Comparison of ENCODE assay signal across 21 cellular contexts in genomic region chr21:31162079-31162699, GRCh38.
DNase-seq lines count a peak whose midpoint lies in the region; ATAC-seq and TF ChIP-seq lines count a peak whose summit lies in the region.
"Had no signal": no experiment of that assay in that cellular context is flagged by ENCODE, and none has a peak within 500 bp of the region (broad histone marks: within the 10 kb centered on the region; RNA-seq: fewer than 3 reads in every experiment).

No MANE protein-coding gene starts in this region.

- peaks cover 87% of the 10 kb centered on the region for H3K4me1 Mint-ChIP-seq in activated CD4-positive, alpha-beta memory T cell treated with anti-CD3 and anti-CD28 coated beads for 36 hours (ENCODE audit: low read depth)
- H3K4me1 Mint-ChIP-seq in activated CD4-positive, alpha-beta memory T cell treated with anti-CD3 and anti-CD28 coated beads, Interleukin-2, amount 10 ng/mL, durations not matched to agents 7 days and 5 days: peaks cover 58% of the 10 kb centered on the region
- peaks cover 83% of the 10 kb centered on the region for H3K4me1 Mint-ChIP-seq in CD8-positive, alpha-beta T cell (ENCODE audit: low read depth)
- peaks cover 54 to 99% (median 93%) of the 10 kb centered on the region in 7 donors for H3K4me1 Mint-ChIP-seq in naive thymus-derived CD4-positive, alpha-beta T cell

- H3K9me3 Mint-ChIP-seq in activated CD4-positive, alpha-beta memory T cell treated with anti-CD3 and anti-CD28 coated beads for 36 hours: peaks cover 6% of the 10 kb centered on the region
- peaks cover 7% of the 10 kb centered on the region for H3K9me3 Mint-ChIP-seq in activated CD4-positive, alpha-beta memory T cell treated with anti-CD3 and anti-CD28 coated beads, Interleukin-2, amount 10 ng/mL, durations not matched to agents 7 days and 5 days
- no peaks in the 10 kb centered on the region for H3K9me3 Mint-ChIP-seq in CD8-positive, alpha-beta T cell
- H3K9me3 Mint-ChIP-seq in naive thymus-derived CD4-positive, alpha-beta T cell: no peaks in the 10 kb centered on the region

- H3K4me3 Mint-ChIP-seq in activated CD4-positive, alpha-beta memory T cell treated with anti-CD3 and anti-CD28 coated beads for 36 hours: no peak overlapping the region
- H3K4me3 Mint-ChIP-seq in activated CD4-positive, alpha-beta memory T cell treated with anti-CD3 and anti-CD28 coated beads, Interleukin-2, amount 10 ng/mL, durations not matched to agents 7 days and 5 days: no peak overlapping the region
- H3K4me3 Mint-ChIP-seq in CD8-positive, alpha-beta T cell: no peak overlapping the region
- H3K4me3 Mint-ChIP-seq in naive thymus-derived CD4-positive, alpha-beta T cell: peak overlapping the region; percentile 34 to 88 (median 75)
- H3K4me3 Mint-ChIP-seq: activated CD4-positive, alpha-beta T cell treated with anti-CD3 and anti-CD28 coated beads, Interleukin-2, amount 10 ng/mL, durations not matched to agents 7 days and 5 days; IgD-negative memory B cell had no signal

- peak overlapping the region; percentile 76 for H3K27ac Mint-ChIP-seq in activated CD4-positive, alpha-beta memory T cell treated with anti-CD3 and anti-CD28 coated beads for 36 hours
- H3K27ac Mint-ChIP-seq in activated CD4-positive, alpha-beta memory T cell treated with anti-CD3 and anti-CD28 coated beads, Interleukin-2, amount 10 ng/mL, durations not matched to agents 7 days and 5 days: no peak overlapping the region
- H3K27ac Mint-ChIP-seq in CD8-positive, alpha-beta T cell: peak overlapping the region; percentile 93
- peak overlapping the region; percentile 33 to 98 (median 95) for H3K27ac Mint-ChIP-seq in naive thymus-derived CD4-positive, alpha-beta T cell
- H3K27ac Mint-ChIP-seq: activated CD4-positive, alpha-beta T cell treated with anti-CD3 and anti-CD28 coated beads, Interleukin-2, amount 10 ng/mL, durations not matched to agents 7 days and 5 days; IgD-negative memory B cell had no signal

- no peak for ATAC-seq in CD8-positive, alpha-beta T cell
- no peak for ATAC-seq in naive thymus-derived CD4-positive, alpha-beta T cell
- ATAC-seq in foreskin keratinocyte (no peak), HG03565 (IDR thresholded peaks at IDR 0.05; ENCODE audit: unreplicated experiment) (no peak)

- H3K27ac ChIP-seq in CD8-positive, alpha-beta T cell (ENCODE audit: low read depth, low read length): no peak overlapping the region
- peak overlapping the region; percentile 88 for H3K27ac ChIP-seq in angular gyrus (ENCODE audit: low read depth, low read length)
- peak overlapping the region; percentile 69 for H3K27ac ChIP-seq in naive thymus-derived CD4-positive, alpha-beta T cell (ENCODE audit: low read depth, low read length)
- no peak overlapping the region for H3K27ac ChIP-seq in foreskin keratinocyte
- H3K27ac ChIP-seq: breast epithelium, vagina had no signal

- H3K36me3 Mint-ChIP-seq in activated CD4-positive, alpha-beta memory T cell treated with anti-CD3 and anti-CD28 coated beads for 36 hours: peaks cover 41% of the 10 kb centered on the region
- peaks cover 46% of the 10 kb centered on the region for H3K36me3 Mint-ChIP-seq in activated CD4-positive, alpha-beta memory T cell treated with anti-CD3 and anti-CD28 coated beads, Interleukin-2, amount 10 ng/mL, durations not matched to agents 7 days and 5 days (ENCODE audit: low read depth)
- peaks cover 13% of the 10 kb centered on the region for H3K36me3 Mint-ChIP-seq in CD8-positive, alpha-beta T cell
- peaks cover 0 to 41% (median 17%) of the 10 kb centered on the region in 5 donors for H3K36me3 Mint-ChIP-seq in naive thymus-derived CD4-positive, alpha-beta T cell

- CTCF ChIA-PET in activated CD4-positive, alpha-beta memory T cell treated with anti-CD3 and anti-CD28 coated beads for 36 hours (lab: Charles Lee): interaction anchor here (1.6 to 3.4 kb wide), 2 partner anchors 14 to 19 kb away, joined by 5 to 16 read pairs; no protein-coding TSS in a partner anchor
- CTCF ChIA-PET in activated CD4-positive, alpha-beta memory T cell treated with anti-CD3 and anti-CD28 coated beads, Interleukin-2, amount 10 ng/mL, durations not matched to agents 7 days and 5 days (lab: Charles Lee): interaction anchor here (1.1 kb wide), 1 partner anchor 63 kb away, joined by 3 read pairs; no protein-coding TSS in a partner anchor
- CTCF ChIA-PET in CD8-positive, alpha-beta T cell (lab: Charles Lee): interaction anchor here (1.1 to 4.8 kb wide), 4 partner anchors 12 to 29 kb away, joined by 3 to 46 read pairs (median 4); no protein-coding TSS in a partner anchor
- CTCF ChIA-PET in naive thymus-derived CD4-positive, alpha-beta T cell (lab: Charles Lee): interaction anchor here (0.7 to 11.4 kb wide), 7 partner anchors 13 to 419 kb away, joined by 3 to 106 read pairs (median 6); no protein-coding TSS in a partner anchor

- no peaks in the 10 kb centered on the region for H3K27me3 ChIP-seq in CD8-positive, alpha-beta T cell (ENCODE audit: insufficient read depth, low read length)
- H3K27me3 ChIP-seq in naive thymus-derived CD4-positive, alpha-beta T cell (ENCODE audit: control insufficient read depth in 2 of 2, insufficient read depth in 2 of 2, low read length in 2 of 2): no peaks in the 10 kb centered on the region
- no peaks in the 10 kb centered on the region for H3K27me3 ChIP-seq in foreskin keratinocyte
- H3K27me3 ChIP-seq: BE2C, breast epithelium, MG63, vagina had no signal

- POLR2A ChIA-PET in activated CD4-positive, alpha-beta memory T cell treated with anti-CD3 and anti-CD28 coated beads for 36 hours (lab: Charles Lee): interaction anchor here (1.2 to 2.1 kb wide), 2 partner anchors 13 to 19 kb away, joined by 3 to 11 read pairs; no protein-coding TSS in a partner anchor
- POLR2A ChIA-PET in activated CD4-positive, alpha-beta memory T cell treated with anti-CD3 and anti-CD28 coated beads, Interleukin-2, amount 10 ng/mL, durations not matched to agents 7 days and 5 days (lab: Charles Lee): interaction anchor here (1.7 to 2.1 kb wide), 2 partner anchors 9 to 29 kb away, joined by 3 to 4 read pairs; no protein-coding TSS in a partner anchor
- POLR2A ChIA-PET in CD8-positive, alpha-beta T cell (lab: Charles Lee): interaction anchor here (0.6 to 2.6 kb wide), 5 partner anchors 19 to 451 kb away, joined by 3 to 8 read pairs (median 3); no protein-coding TSS in a partner anchor
- POLR2A ChIA-PET in naive thymus-derived CD4-positive, alpha-beta T cell (lab: Charles Lee): interaction anchor here (0.7 to 11.8 kb wide), 7 partner anchors 8 to 1718 kb away, joined by 3 to 332 read pairs (median 3); no protein-coding TSS in a partner anchor

- no peaks in the 10 kb centered on the region for H3K9me3 ChIP-seq in CD8-positive, alpha-beta T cell (ENCODE audit: low read length)
- H3K9me3 ChIP-seq in naive thymus-derived CD4-positive, alpha-beta T cell (ENCODE audit: control insufficient read depth in 2 of 3, low read length in 3 of 3): no peaks in the 10 kb centered on the region
- H3K9me3 ChIP-seq: BE2C, MG63, vagina had no signal

- no peak for TF ChIP-seq CTCF in CD8-positive, alpha-beta T cell (IDR thresholded peaks at IDR 0.05)
- TF ChIP-seq CTCF in foreskin keratinocyte (conservative IDR thresholded peaks at IDR 0.05): no peak

- DNase-seq in activated CD4-positive, alpha-beta memory T cell treated with anti-CD3 and anti-CD28 coated beads for 36 hours: no peak
- DNase-seq in activated CD4-positive, alpha-beta memory T cell treated with anti-CD3 and anti-CD28 coated beads, Interleukin-2, amount 10 ng/mL, durations not matched to agents 7 days and 5 days: no peak
- DNase-seq in CD8-positive, alpha-beta T cell: no peak
- no peak for DNase-seq in naive thymus-derived CD4-positive, alpha-beta T cell
- DNase-seq in foreskin keratinocyte (no peak), NCI-H2196 (lab: John Stamatoyannopoulos, UW; ENCODE audit: unreplicated experiment) (no peak)
- DNase-seq: activated CD4-positive, alpha-beta T cell treated with anti-CD3 and anti-CD28 coated beads, Interleukin-2, amount 10 ng/mL, durations not matched to agents 7 days and 5 days; activated CD8-positive, alpha-beta memory T cell treated with anti-CD3 and anti-CD28 coated beads, Interleukin-2, amount 50 U/mL, for 48 hours; dermis blood vessel endothelial cell; NCI-H1436 treated with DMSO at 0.1 percent for 48 hours; NCI-H2171; NCI-H526 treated with DMSO at 0.1 percent for 48 hours; retina; stimulated activated CD4-positive, alpha-beta T cell treated with anti-CD3 and anti-CD28 coated beads, Interleukin-12 subunit alpha, Interleukin-12 subunit beta, amount 100 ng/mL, for 4 hours had no signal

- H3K4me1 ChIP-seq in CD8-positive, alpha-beta T cell (ENCODE audit: insufficient read depth, low read length): peaks cover 83% of the 10 kb centered on the region
- H3K4me1 ChIP-seq in naive thymus-derived CD4-positive, alpha-beta T cell (ENCODE audit: control insufficient read depth in 2 of 2, insufficient read depth in 2 of 2, low read length in 2 of 2): peaks cover 0 to 88% of the 10 kb centered on the region in 2 donors
- no peaks in the 10 kb centered on the region for H3K4me1 ChIP-seq in foreskin keratinocyte
- H3K4me1 ChIP-seq: breast epithelium, vagina had no signal

- no peaks in the 10 kb centered on the region for H3K27me3 Mint-ChIP-seq in activated CD4-positive, alpha-beta memory T cell treated with anti-CD3 and anti-CD28 coated beads for 36 hours
- no peaks in the 10 kb centered on the region for H3K27me3 Mint-ChIP-seq in activated CD4-positive, alpha-beta memory T cell treated with anti-CD3 and anti-CD28 coated beads, Interleukin-2, amount 10 ng/mL, durations not matched to agents 7 days and 5 days
- H3K27me3 Mint-ChIP-seq in CD8-positive, alpha-beta T cell (ENCODE audit: low read depth): no peaks in the 10 kb centered on the region
- H3K27me3 Mint-ChIP-seq in naive thymus-derived CD4-positive, alpha-beta T cell: no peaks in the 10 kb centered on the region
- H3K27me3 Mint-ChIP-seq: activated CD4-positive, alpha-beta T cell treated with anti-CD3 and anti-CD28 coated beads, Interleukin-2, amount 10 ng/mL, durations not matched to agents 7 days and 5 days had no signal

- no peak overlapping the region for H3K4me3 ChIP-seq in CD8-positive, alpha-beta T cell (ENCODE audit: low read depth, low read length)
- no peak overlapping the region for H3K4me3 ChIP-seq in naive thymus-derived CD4-positive, alpha-beta T cell (ENCODE audit: low read length)
- H3K4me3 ChIP-seq: breast epithelium, MG63, vagina had no signal

- no peaks in the 10 kb centered on the region for H3K36me3 ChIP-seq in CD8-positive, alpha-beta T cell (ENCODE audit: insufficient read depth, low read length)
- H3K36me3 ChIP-seq in naive thymus-derived CD4-positive, alpha-beta T cell (ENCODE audit: control insufficient read depth in 2 of 3, insufficient read depth in 3 of 3, low read length in 3 of 3): no peaks in the 10 kb centered on the region
- H3K36me3 ChIP-seq: BE2C, breast epithelium, MG63 had no signal

- intact Hi-C loops in activated CD4-positive, alpha-beta memory T cell treated with anti-CD3 and anti-CD28 coated beads for 36 hours (cut with micrococcal nuclease): no loop called here
- intact Hi-C loops in CD8-positive, alpha-beta T cell (cut with DNase I, micrococcal nuclease): no loop called here
- intact Hi-C loops in naive thymus-derived CD4-positive, alpha-beta T cell (cut with micrococcal nuclease): no loop called here

Comparison
In these comparisons a context has a peak if more than half of its experiments do, and no peak if none do; other contexts are left out.
1. H3K4me3 Mint-ChIP-seq: peak in naive thymus-derived CD4-positive, alpha-beta T cell (10 of 10); none in activated CD4-positive, alpha-beta memory T cell treated with anti-CD3 and anti-CD28 coated beads for 36 hours (single experiment), activated CD4-positive, alpha-beta memory T cell treated with anti-CD3 and anti-CD28 coated beads, Interleukin-2, amount 10 ng/mL, durations not matched to agents 7 days and 5 days (single experiment) and CD8-positive, alpha-beta T cell (single experiment).
2. H3K27ac ChIP-seq: peak in angular gyrus (single experiment) and naive thymus-derived CD4-positive, alpha-beta T cell (single experiment); none in CD8-positive, alpha-beta T cell (single experiment) and foreskin keratinocyte (single experiment).